Comparison of ENCODE assay signal across 20 cellular contexts in the genomic region with DNA sequence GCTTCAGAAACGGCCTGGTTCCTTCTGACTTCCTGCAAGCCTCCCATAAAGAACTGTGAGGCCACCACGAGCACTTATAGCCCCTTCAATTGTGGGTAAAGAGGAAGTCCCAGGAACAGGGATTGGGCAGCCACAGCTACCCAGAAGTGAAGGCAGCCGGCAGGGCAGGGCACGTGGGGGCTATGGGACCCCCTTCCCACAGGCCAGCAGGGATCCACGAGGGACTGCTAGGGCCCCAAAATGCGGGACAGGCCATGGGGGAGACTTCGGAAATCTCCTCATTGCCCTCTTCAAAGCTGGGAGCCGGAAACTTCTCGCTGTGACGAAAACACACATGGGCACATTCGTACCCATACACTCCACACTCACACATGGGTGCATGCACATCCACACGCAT.
A peak's percentile ranks its signal among the peaks of the same experiment; 100 is the strongest.
DNase-seq lines count a peak whose midpoint lies in the region; ATAC-seq and TF ChIP-seq lines count a peak whose summit lies in the region.
"Had no signal": no experiment of that assay in that cellular context is flagged by ENCODE, and none has a peak within 500 bp of the region (broad histone marks: within the 10 kb centered on the region; RNA-seq: fewer than 3 reads in every experiment).

No MANE protein-coding gene starts in this region.

- POLR2A ChIA-PET in naive thymus-derived CD4-positive, alpha-beta T cell (lab: Charles Lee): no interaction called here

- TF ChIP-seq POLR2A in spleen (IDR thresholded peaks at IDR 0.05): no peak

- peak; percentile 27 for DNase-seq in H7
- DNase-seq in endothelial cell (ENCODE audit: low spot score): no peak
- peak; percentile 48 for DNase-seq in osteoblast (ENCODE audit: insufficient read length, low spot score, missing footprints)
- peak; percentile 45 for DNase-seq in spleen
- DNase-seq in NCI-H187 treated with DMSO at 0.1 percent for 48 hours (lab: John Stamatoyannopoulos, UW): no peak
- DNase-seq in activated gamma-delta T cell (lab: John Stamatoyannopoulos, UW): no peak
- no peak for DNase-seq in naive thymus-derived CD4-positive, alpha-beta T cell
- DNase-seq: CD4-positive, CD25-positive, alpha-beta regulatory T cell; CD8-positive, alpha-beta T cell; DMS 273 treated with DMSO at 0.1 percent for 48 hours; DMS79; EL; GDM1; HCEC 1CT had no signal

- no peaks in the 10 kb centered on the region for H4K20me1 ChIP-seq in osteoblast (ENCODE audit: insufficient read depth, low read length)
- H4K20me1 ChIP-seq: BLaER1 had no signal

- H2AFZ ChIP-seq in osteoblast (ENCODE audit: low read length): no peak overlapping the region
- H2AFZ ChIP-seq: GM23338 had no signal

- H3K4me3 Mint-ChIP-seq in endothelial cell (ENCODE audit: unreplicated experiment): peak overlapping the region; percentile 56
- H3K4me3 Mint-ChIP-seq in naive thymus-derived CD4-positive, alpha-beta T cell: no peak overlapping the region
- H3K4me3 Mint-ChIP-seq: B cell; CD4-positive, CD25-positive, alpha-beta regulatory T cell; CD8-positive, alpha-beta T cell; GM23338 had no signal

- H3K4me1 Mint-ChIP-seq in endothelial cell (ENCODE audit: unreplicated experiment): no peaks in the 10 kb centered on the region
- H3K4me1 Mint-ChIP-seq in naive thymus-derived CD4-positive, alpha-beta T cell: no peaks in the 10 kb centered on the region
- H3K4me1 Mint-ChIP-seq: B cell; CD4-positive, CD25-positive, alpha-beta regulatory T cell; GM23338 had no signal

- H3K9me3 ChIP-seq in osteoblast (ENCODE audit: low read depth, low read length): no peaks in the 10 kb centered on the region
- H3K9me3 ChIP-seq in spleen: no peaks in the 10 kb centered on the region
- H3K9me3 ChIP-seq in naive thymus-derived CD4-positive, alpha-beta T cell (ENCODE audit: control insufficient read depth in 2 of 3, low read length in 3 of 3): no peaks in the 10 kb centered on the region
- H3K9me3 ChIP-seq: BLaER1 had no signal

- peaks cover 30% of the 10 kb centered on the region for H3K27me3 Mint-ChIP-seq in endothelial cell (ENCODE audit: unreplicated experiment)
- no peaks in the 10 kb centered on the region for H3K27me3 Mint-ChIP-seq in naive thymus-derived CD4-positive, alpha-beta T cell
- H3K27me3 Mint-ChIP-seq: B cell; CD4-positive, CD25-positive, alpha-beta regulatory T cell had no signal

- TF ChIP-seq CTCF in endothelial cell (IDR thresholded peaks at IDR 0.05; ENCODE audit: unreplicated experiment) (no peak), osteoblast (IDR thresholded peaks at IDR 0.05; ENCODE audit: extremely low read depth, low read depth, low read length) (no peak), spleen (IDR thresholded peaks at IDR 0.05 in 8 of 11, conservative IDR thresholded peaks at IDR 0.05 in 3 of 11) (no peak)

- peaks cover 20% of the 10 kb centered on the region for H3K36me3 Mint-ChIP-seq in endothelial cell (ENCODE audit: low read depth, unreplicated experiment)
- H3K36me3 Mint-ChIP-seq in naive thymus-derived CD4-positive, alpha-beta T cell: no peaks in the 10 kb centered on the region
- H3K36me3 Mint-ChIP-seq: CD4-positive, CD25-positive, alpha-beta regulatory T cell; CD8-positive, alpha-beta T cell had no signal

- WGBS in spleen, 5 donors: 58 to 63% (median 59%) methylated on average over 12 of the region's 12 CpGs

- CTCF ChIA-PET in naive thymus-derived CD4-positive, alpha-beta T cell (lab: Charles Lee): no interaction called here

- H3K27me3 ChIP-seq in H7 (ENCODE audit: control insufficient read depth, insufficient read depth, low read length) (no peaks in the 10 kb centered on the region), osteoblast (ENCODE audit: insufficient read depth, low read length) (no peaks in the 10 kb centered on the region), spleen (replicated peaks in 1 of 7) (no peaks in the 10 kb centered on the region)
- no peaks in the 10 kb centered on the region for H3K27me3 ChIP-seq in naive thymus-derived CD4-positive, alpha-beta T cell (ENCODE audit: control insufficient read depth in 2 of 2, insufficient read depth in 2 of 2, low read length in 2 of 2)
- H3K27me3 ChIP-seq: BLaER1 had no signal

- H3K27ac ChIP-seq in osteoblast (ENCODE audit: low read depth, low read length): no peak overlapping the region
- no peak overlapping the region for H3K27ac ChIP-seq in spleen
- no peak overlapping the region for H3K27ac ChIP-seq in naive thymus-derived CD4-positive, alpha-beta T cell (ENCODE audit: low read depth, low read length)
- H3K27ac ChIP-seq: 22Rv1, BLaER1, C4-2B had no signal

- H3K36me3 ChIP-seq in H7 (replicated peaks; ENCODE audit: control insufficient read depth, insufficient read depth, low read length) (no peaks in the 10 kb centered on the region), osteoblast (ENCODE audit: insufficient read depth, low read length) (no peaks in the 10 kb centered on the region), spleen (no peaks in the 10 kb centered on the region)
- no peaks in the 10 kb centered on the region for H3K36me3 ChIP-seq in naive thymus-derived CD4-positive, alpha-beta T cell (ENCODE audit: control insufficient read depth in 2 of 3, insufficient read depth in 3 of 3, low read length in 3 of 3)
- H3K36me3 ChIP-seq: BLaER1 had no signal

- ATAC-seq in naive thymus-derived CD4-positive, alpha-beta T cell: no peak
- ATAC-seq: CD8-positive, alpha-beta T cell; GM12878; GM23338 had no signal

- intact Hi-C loops in spleen (cut with DNase I; ENCODE audit: low total_unique reads): no loop called here
- intact Hi-C loops in naive thymus-derived CD4-positive, alpha-beta T cell (cut with micrococcal nuclease): no loop called here

- H3K4me1 ChIP-seq in osteoblast (ENCODE audit: insufficient read depth, low read length): no peaks in the 10 kb centered on the region
- H3K4me1 ChIP-seq in spleen: no peaks in the 10 kb centered on the region
- H3K4me1 ChIP-seq in naive thymus-derived CD4-positive, alpha-beta T cell (ENCODE audit: control insufficient read depth in 2 of 2, insufficient read depth in 2 of 2, low read length in 2 of 2): no peaks in the 10 kb centered on the region
- H3K4me1 ChIP-seq: BLaER1 had no signal

- no peaks in the 10 kb centered on the region for H3K79me2 ChIP-seq in osteoblast (ENCODE audit: insufficient read depth, low read length)

- no peak overlapping the region for H3K4me2 ChIP-seq in osteoblast (ENCODE audit: insufficient read depth, low read length)
- H3K4me2 ChIP-seq: BLaER1, GM23338 had no signal

- peaks cover 20% of the 10 kb centered on the region for H3K9me3 Mint-ChIP-seq in endothelial cell (ENCODE audit: unreplicated experiment)
- H3K9me3 Mint-ChIP-seq in naive thymus-derived CD4-positive, alpha-beta T cell: no peaks in the 10 kb centered on the region
- H3K9me3 Mint-ChIP-seq: CD8-positive, alpha-beta T cell had no signal

- H3K4me3 ChIP-seq in H7 (ENCODE audit: insufficient read depth, low read depth, low read length) (no peak overlapping the region), osteoblast (ENCODE audit: insufficient read depth, low read length) (no peak overlapping the region), spleen (no peak overlapping the region)
- H3K4me3 ChIP-seq in naive thymus-derived CD4-positive, alpha-beta T cell (ENCODE audit: low read length): no peak overlapping the region
- H3K4me3 ChIP-seq: BLaER1, GM12878, GM23338 had no signal

- peak overlapping the region; percentile 85 for H3K27ac Mint-ChIP-seq in endothelial cell (ENCODE audit: unreplicated experiment)
- H3K27ac Mint-ChIP-seq in naive thymus-derived CD4-positive, alpha-beta T cell: no peak overlapping the region
- H3K27ac Mint-ChIP-seq: B cell; CD4-positive, CD25-positive, alpha-beta regulatory T cell; CD8-positive, alpha-beta T cell; GM23338 had no signal

Comparison
In these comparisons a context has a peak if more than half of its experiments do, and no peak if none do; other contexts are left out.
1. DNase-seq: peak in H7 (single experiment), osteoblast (single experiment) and spleen (single experiment); none in endothelial cell (single experiment), NCI-H187 treated with DMSO at 0.1 percent for 48 hours (single experiment), activated gamma-delta T cell (single experiment) and naive thymus-derived CD4-positive, alpha-beta T cell (0 of 9).